Comparison of ENCODE assay signal across 9 cellular contexts in the genomic region with DNA sequence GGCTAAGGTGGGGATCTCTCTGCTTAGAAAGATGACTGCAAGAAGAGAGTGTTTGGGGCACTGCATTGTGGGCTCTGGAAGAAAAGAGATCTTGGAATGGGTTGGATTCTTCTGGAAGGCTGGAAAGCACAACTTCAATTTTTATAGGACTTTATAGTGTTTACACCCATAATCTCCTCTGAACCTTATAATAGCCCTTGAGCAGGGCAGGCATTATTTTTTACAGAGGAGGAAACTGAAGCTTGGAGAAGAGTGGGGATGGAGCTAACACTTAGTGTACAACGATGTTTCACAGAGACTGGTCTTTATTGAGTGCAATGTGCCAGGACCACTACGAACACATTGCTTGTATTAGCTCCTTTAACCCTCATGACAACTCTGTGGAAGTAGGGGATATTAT. TPM values are rescaled to one million over a fixed set of nuclear protein-coding genes. Genes with fewer than 3 reads are reported as not detected.
DNase-seq lines count a peak whose midpoint lies in the region; ATAC-seq, FAIRE-seq and TF ChIP-seq lines count a peak whose summit lies in the region.
"Had no signal": no experiment of that assay in that cellular context is flagged by ENCODE, and none has a peak within 500 bp of the region (broad histone marks: within the 10 kb centered on the region; RNA-seq: fewer than 3 reads in every experiment).

No MANE protein-coding gene starts in this region.

- no peak for TF ChIP-seq EP300 in K562 (IDR thresholded peaks at IDR 0.05; ENCODE audit: low read length)

- peak overlapping the region; percentile 57 to 69 for H3K4me3 Mint-ChIP-seq in activated T-cell treated with anti-CD3 and anti-CD28 coated beads, Interleukin-2, amount 50 U/mL, for 72 hours
- H3K4me3 Mint-ChIP-seq in activated T-cell treated with anti-CD3 and anti-CD28 coated beads, Interleukin-2, amount 50 U/mL, for 4 hours, result no peak overlapping the region
- peak overlapping the region; percentile 35 for H3K4me3 Mint-ChIP-seq in type B pancreatic cell

- H3K79me2 ChIP-seq in K562 (ENCODE audit: control insufficient read depth, insufficient read depth, low read length), result no peaks in the 10 kb centered on the region

- no peak for TF ChIP-seq CTCF in K562 (IDR thresholded peaks at IDR 0.05 in 2 of 3, conservative IDR thresholded peaks at IDR 0.05 in 1 of 3; ENCODE audit: insufficient read depth in 2 of 3, low read depth in 1 of 3, low read length in 3 of 3)
- no peak for TF ChIP-seq CTCF in mucosa of descending colon (IDR thresholded peaks at IDR 0.05)
- TF ChIP-seq CTCF in type B pancreatic cell (conservative IDR thresholded peaks at IDR 0.05), result no peak
- TF ChIP-seq CTCF in ascending aorta (IDR thresholded peaks at IDR 0.05), result no peak
- no peak for TF ChIP-seq CTCF in brain microvascular endothelial cell (IDR thresholded peaks at IDR 0.05; ENCODE audit: low read depth, low read length, missing control alignments)

- POLR2A ChIA-PET in K562 (lab: Yijun Ruan, JAX), result interaction anchor here (0.9 to 1.1 kb wide), 2 partner anchors 11 kb away, joined by 3 to 5 read pairs; a partner anchor contains a TSS

- no peaks in the 10 kb centered on the region for H3K9me3 Mint-ChIP-seq in activated T-cell treated with anti-CD3 and anti-CD28 coated beads, Interleukin-2, amount 50 U/mL, for 72 hours
- H3K9me3 Mint-ChIP-seq in activated T-cell treated with anti-CD3 and anti-CD28 coated beads, Interleukin-2, amount 50 U/mL, for 4 hours, result no peaks in the 10 kb centered on the region
- H3K9me3 Mint-ChIP-seq in type B pancreatic cell, result no peaks in the 10 kb centered on the region

- BruUV-seq in K562 (replicated peaks; lab: Mats Ljungman, UMichigan), result no TSS peak

- H3K9me1 ChIP-seq in K562 (ENCODE audit: control insufficient read depth, insufficient read depth, low read length), result no peaks in the 10 kb centered on the region

- peak overlapping the region in 1 of 2 experiments; percentile 70; a peak in 1 of 4 replicates for H3K9ac ChIP-seq in K562 (ENCODE audit: insufficient read depth in 1 of 2, low read depth in 2 of 2, low read length in 2 of 2)

- H3K27ac Mint-ChIP-seq in activated T-cell treated with anti-CD3 and anti-CD28 coated beads, Interleukin-2, amount 50 U/mL, for 72 hours, result no peak overlapping the region
- peak overlapping the region; percentile 81 for H3K27ac Mint-ChIP-seq in type B pancreatic cell

- H3K36me3 ChIP-seq in K562 (ENCODE audit: control insufficient read depth, insufficient read depth, low read length), result no peaks in the 10 kb centered on the region
- no peaks in the 10 kb centered on the region for H3K36me3 ChIP-seq in mucosa of descending colon (ENCODE audit: low read depth)
- no peaks in the 10 kb centered on the region for H3K36me3 ChIP-seq in ascending aorta
- no peaks in the 10 kb centered on the region for H3K36me3 ChIP-seq in brain microvascular endothelial cell (replicated peaks)

- CTCF ChIA-PET in K562 (lab: Yijun Ruan, JAX; ENCODE audit: low intra/inter-chr PET ratio), result no interaction called here

- intact Hi-C loops in K562 (cut with micrococcal nuclease) (no loop called here), mucosa of descending colon (cut with DNase I, micrococcal nuclease) (no loop called here), ascending aorta (cut with DNase I) (no loop called here)

- H4K20me1 ChIP-seq in K562 (replicated peaks; ENCODE audit: control insufficient read depth, insufficient read depth, low read length), result no peaks in the 10 kb centered on the region

- H3K4me1 ChIP-seq in K562 (replicated peaks in 1 of 2; ENCODE audit: control insufficient read depth in 2 of 2, insufficient read depth in 2 of 2, low read length in 2 of 2) (peaks cover 20 to 25% of the 10 kb centered on the region in 2 experiments), mucosa of descending colon (ENCODE audit: low read depth) (peaks cover 23% of the 10 kb centered on the region), ascending aorta (no peaks in the 10 kb centered on the region)

- TF ChIP-seq POLR2A in K562 (conservative IDR thresholded peaks at IDR 0.05), result no peak

- ATAC-seq in activated T-cell treated with anti-CD3 and anti-CD28 coated beads, Interleukin-2, amount 50 U/mL, for 72 hours (replicated peaks in 1 of 2), result no peak
- no peak for ATAC-seq in activated T-cell treated with anti-CD3 and anti-CD28 coated beads, Interleukin-2, amount 50 U/mL, for 4 hours
- ATAC-seq in K562 (no peak), mucosa of descending colon (peak; percentile 58)

- H3K4me3 ChIP-seq in K562 (no peak overlapping the region), mucosa of descending colon (no peak overlapping the region), ascending aorta (no peak overlapping the region), brain microvascular endothelial cell (ENCODE audit: low read depth, low read length) (no peak overlapping the region)

- no peak for DNase-seq in activated T-cell treated with anti-CD3 and anti-CD28 coated beads, Interleukin-2, amount 50 U/mL, for 72 hours
- DNase-seq in activated T-cell treated with anti-CD3 and anti-CD28 coated beads, Interleukin-2, amount 50 U/mL, for 4 hours, result no peak
- no peak for DNase-seq in K562 (ENCODE audit: extremely low read depth in 1 of 4, low spot score in 3 of 4)
- no peak for DNase-seq in mucosa of descending colon
- DNase-seq in type B pancreatic cell (ENCODE audit: extremely low spot score, unreplicated experiment), result no peak
- no peak for DNase-seq in NCI-H1092 treated with DMSO at 0.1 percent for 48 hours (lab: John Stamatoyannopoulos, UW)
- no peak for DNase-seq in ascending aorta (ENCODE audit: low spot score in 2 of 2)
- DNase-seq in brain microvascular endothelial cell, result no peak
- DNase-seq: activated T-cell treated with anti-CD3 and anti-CD28 coated beads, Interleukin-2, amount 50 U/mL, for 48 hours had no signal

- in situ Hi-C loops in K562 (cut with MboI), result no loop called here
- in situ Hi-C loops in brain microvascular endothelial cell (cut with HindIII; ENCODE audit: low pct_ligation_motif_present, low sequenced_read_pairs), result no loop called here

- 38% methylated on average over 2 of the region's 2 CpGs for WGBS in K562 (ENCODE audit: insufficient coverage, low coverage, missing lambda C conversion rate)

- H3K27me3 Mint-ChIP-seq in activated T-cell treated with anti-CD3 and anti-CD28 coated beads, Interleukin-2, amount 50 U/mL, for 72 hours (ENCODE audit: low read depth), result no peaks in the 10 kb centered on the region
- no peaks in the 10 kb centered on the region for H3K27me3 Mint-ChIP-seq in activated T-cell treated with anti-CD3 and anti-CD28 coated beads, Interleukin-2, amount 50 U/mL, for 4 hours (ENCODE audit: low read depth)
- H3K27me3 Mint-ChIP-seq in type B pancreatic cell, result peaks cover 3% of the 10 kb centered on the region

- peak overlapping the region; percentile 5; the same call in 1 of the 2 replicates for H2AFZ ChIP-seq in K562 (ENCODE audit: low read depth, low read length)

- H3K27ac ChIP-seq in K562 (ENCODE audit: extremely low read depth, low read depth, low read length), result no peak overlapping the region
- H3K27ac ChIP-seq in ascending aorta, result no peak overlapping the region
- H3K27ac ChIP-seq in brain microvascular endothelial cell, result no peak overlapping the region

- no peaks in the 10 kb centered on the region for H3K27me3 ChIP-seq in K562 (ENCODE audit: control insufficient read depth in 2 of 2, insufficient read depth in 2 of 2, low read length in 2 of 2)
- no peaks in the 10 kb centered on the region for H3K27me3 ChIP-seq in ascending aorta
- no peaks in the 10 kb centered on the region for H3K27me3 ChIP-seq in brain microvascular endothelial cell (replicated peaks)

- peaks cover 47% of the 10 kb centered on the region for H3K4me1 Mint-ChIP-seq in activated T-cell treated with anti-CD3 and anti-CD28 coated beads, Interleukin-2, amount 50 U/mL, for 72 hours (ENCODE audit: low read depth)
- H3K4me1 Mint-ChIP-seq in activated T-cell treated with anti-CD3 and anti-CD28 coated beads, Interleukin-2, amount 50 U/mL, for 4 hours (ENCODE audit: low read depth), result peaks cover 41% of the 10 kb centered on the region
- peaks cover 28% of the 10 kb centered on the region for H3K4me1 Mint-ChIP-seq in type B pancreatic cell (ENCODE audit: unreplicated experiment)

- TF ChIP-seq RAD21 in K562 (CRISPR knock-in tag; conservative IDR thresholded peaks at IDR 0.05 in 1 of 2, IDR thresholded peaks at IDR 0.05 in 1 of 2), result no peak

- no peak for FAIRE-seq in K562 (lab: Jason Lieb, UNC)

- H3K9me3 ChIP-seq in K562 (replicated peaks; ENCODE audit: control insufficient read depth, insufficient read depth, low read depth, low read length) (no peaks in the 10 kb centered on the region), mucosa of descending colon (no peaks in the 10 kb centered on the region), ascending aorta (no peaks in the 10 kb centered on the region)

- no peaks in the 10 kb centered on the region for H3K36me3 Mint-ChIP-seq in activated T-cell treated with anti-CD3 and anti-CD28 coated beads, Interleukin-2, amount 50 U/mL, for 72 hours (ENCODE audit: insufficient read depth in 2 of 2)
- H3K36me3 Mint-ChIP-seq in activated T-cell treated with anti-CD3 and anti-CD28 coated beads, Interleukin-2, amount 50 U/mL, for 4 hours (ENCODE audit: insufficient read depth), result no peaks in the 10 kb centered on the region
- no peaks in the 10 kb centered on the region for H3K36me3 Mint-ChIP-seq in type B pancreatic cell

- no peak overlapping the region for H3K4me2 ChIP-seq in K562 (ENCODE audit: insufficient read depth, low read length)

RNA-seq across cellular contexts. Expression of a gene that starts 10.4 kb away (rescaled TPM):
- 10 to 100 TPM in 1 of 2 donors, 1 to 10 TPM in 1; 9.9 to 10.6 TPM for total RNA-seq in activated T-cell treated with anti-CD3 and anti-CD28 coated beads, Interleukin-2, amount 50 U/mL, for 72 hours
- 1 to 10 TPM; 3.9 to 4.7 (median 4.1) TPM for total RNA-seq in activated T-cell treated with anti-CD3 and anti-CD28 coated beads, Interleukin-2, amount 50 U/mL, for 4 hours
- total RNA-seq in K562 (2011; cell fraction: chromatin; rRNA removed; ENCODE audit: low replicate concordance), result 2.1 and 5.8 TPM in 2 replicates
- 1.4 and 1.7 TPM in 2 replicates for total RNA-seq in K562 (2011; cell fraction: nucleolus; rRNA removed)
- 2.7 and 2.8 TPM in 2 replicates for total RNA-seq in K562 (2011; cell fraction: nucleoplasm; rRNA removed)
- total RNA-seq in K562 (2014; rRNA removed) (0.18 and 0.24 TPM in 2 replicates), K562 (2014; rRNA removed; fragmentation: Illumina TruSeq; extraction: Trizol) (0.06 and 0.11 TPM in 2 replicates), K562 (2015; rRNA removed; fragmentation: Illumina TruSeq; extraction: Trizol) (not detected in 2 replicates), K562 (2021) (0.73 and 0.78 TPM in 2 replicates), mucosa of descending colon (10 to 100 TPM in 1 of 3 donors, 1 to 10 TPM in 2; 3.0 to 13.1 (median 3.3) TPM), type B pancreatic cell (ENCODE audit: low replicate concordance) (1.8 and 2.3 TPM in 2 replicates), ascending aorta (not detected)
- polyA plus RNA-seq in K562 (2011; rRNA removed) (0.15 and 0.53 TPM in 2 replicates), K562 (2014; fragmentation: Illumina TruSeq; extraction: Trizol) (0.54 and 0.61 TPM in 2 replicates), K562 (2014; fragmentation: Nextera tagmentation; extraction: Ambion mirVana) (under 1 TPM; 0.04 to 0.07 TPM), K562 (2014; rRNA removed) (0.29 and 0.40 TPM in 2 replicates)
- polyA plus RNA-seq in K562 (2011; cell fraction: cytosol; rRNA removed), result 0.09 and 0.89 TPM in 2 replicates
- polyA plus RNA-seq in K562 (2011; cell fraction: nucleus; rRNA removed), result 0.38 and 4.1 TPM in 2 replicates
- 0.49 and 1.4 TPM in 2 replicates for polyA plus RNA-seq in K562 (2012)
- polyA minus RNA-seq in K562 (2011; rRNA and poly(A)+ RNA removed), result 1.1 TPM in 1 of 2 replicates, not detected in the other
- polyA minus RNA-seq in K562 (2011; cell fraction: cytosol; rRNA and poly(A)+ RNA removed), result 1.1 TPM in 1 of 2 replicates, not detected in the other
- 0.22 and 2.7 TPM in 2 replicates for polyA minus RNA-seq in K562 (2011; cell fraction: nucleus; rRNA and poly(A)+ RNA removed)

RNA-seq across cellular contexts. Expression of a gene that starts 47.7 kb away (rescaled TPM):
- total RNA-seq in activated T-cell treated with anti-CD3 and anti-CD28 coated beads, Interleukin-2, amount 50 U/mL, for 72 hours, result 10 to 100 TPM; 47.1 to 58.4 TPM
- total RNA-seq in activated T-cell treated with anti-CD3 and anti-CD28 coated beads, Interleukin-2, amount 50 U/mL, for 4 hours, result 10 to 100 TPM; 14.0 to 17.7 (median 14.7) TPM
- 53.3 and 148 TPM in 2 replicates for total RNA-seq in K562 (2011; cell fraction: chromatin; rRNA removed; ENCODE audit: low replicate concordance)
- 159 and 208 TPM in 2 replicates for total RNA-seq in K562 (2011; cell fraction: nucleolus; rRNA removed)
- 156 and 209 TPM in 2 replicates for total RNA-seq in K562 (2011; cell fraction: nucleoplasm; rRNA removed)
- total RNA-seq in K562 (2014; rRNA removed) (17.8 and 18.6 TPM in 2 replicates), K562 (2014; rRNA removed; fragmentation: Illumina TruSeq; extraction: Trizol) (18.1 and 18.3 TPM in 2 replicates), K562 (2015; rRNA removed; fragmentation: Illumina TruSeq; extraction: Trizol) (12.0 and 12.6 TPM in 2 replicates), K562 (2021) (87.6 and 99.8 TPM in 2 replicates), mucosa of descending colon (100 to 1,000 TPM; 215 to 459 (median 244) TPM), type B pancreatic cell (ENCODE audit: low replicate concordance) (25.7 and 78.2 TPM in 2 replicates), ascending aorta (1,295 TPM)
- polyA plus RNA-seq in K562 (2011; rRNA removed) (47.2 and 98.1 TPM in 2 replicates), K562 (2014; fragmentation: Illumina TruSeq; extraction: Trizol) (46.6 and 64.4 TPM in 2 replicates), K562 (2014; fragmentation: Nextera tagmentation; extraction: Ambion mirVana) (10 to 100 TPM in 1 of 2 experiments, 1 to 10 TPM in 1; 8.8 to 10.8 TPM), K562 (2014; rRNA removed) (37.5 and 43.5 TPM in 2 replicates)
- polyA plus RNA-seq in K562 (2011; cell fraction: cytosol; rRNA removed), result 47.0 and 129 TPM in 2 replicates
- polyA plus RNA-seq in K562 (2011; cell fraction: nucleus; rRNA removed), result 23.9 and 76.5 TPM in 2 replicates
- polyA plus RNA-seq in K562 (2012), result 64.1 and 158 TPM in 2 replicates
- polyA minus RNA-seq in K562 (2011; rRNA and poly(A)+ RNA removed), result 39.8 and 98.7 TPM in 2 replicates
- 51.3 and 106 TPM in 2 replicates for polyA minus RNA-seq in K562 (2011; cell fraction: cytosol; rRNA and poly(A)+ RNA removed)
- 11.2 and 17.0 TPM in 2 replicates for polyA minus RNA-seq in K562 (2011; cell fraction: nucleus; rRNA and poly(A)+ RNA removed)
